Comparison of ENCODE assay signal across 34 cellular contexts in the genomic region with DNA sequence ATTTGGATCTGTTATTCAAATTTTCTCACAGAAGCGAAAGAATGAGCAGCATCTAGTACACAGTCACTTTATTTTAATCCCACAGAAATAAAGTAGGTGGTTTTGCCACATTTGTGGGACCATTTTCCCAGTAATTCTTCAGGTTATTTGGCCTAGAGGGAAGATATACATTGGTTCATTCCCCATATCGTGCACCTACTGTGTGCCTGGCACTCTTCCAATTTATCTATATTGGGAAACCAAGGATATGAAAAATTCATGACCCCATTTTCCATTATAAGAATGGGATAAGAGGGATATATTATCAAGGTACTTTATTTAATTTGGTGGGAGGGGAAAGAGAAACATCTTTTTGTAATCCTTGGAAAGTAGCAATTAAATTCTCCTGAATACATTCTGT.
"Had no signal": no experiment of that assay in that cellular context is flagged by ENCODE, and none has a peak within 500 bp of the region (broad histone marks: within the 10 kb centered on the region; RNA-seq: fewer than 3 reads in every experiment).

No MANE protein-coding gene starts in this region.

- DNase-seq: activated B cell treated with CpG ODN at 0.5 μM for 24 hours; activated CD4-positive, alpha-beta memory T cell treated with anti-CD3 and anti-CD28 coated beads for 36 hours; activated CD4-positive, alpha-beta T cell treated with anti-CD3 and anti-CD28 coated beads for 4 hours; activated CD4-positive, alpha-beta T cell treated with anti-CD3 and anti-CD28 coated beads, Interleukin-2, amount 10 ng/mL, durations not matched to agents 24 days and 14 days; activated CD4-positive, alpha-beta T cell treated with anti-CD3 and anti-CD28 coated beads, Interleukin-2, amount 50 U/mL, for 1 hour; activated CD4-positive, alpha-beta T cell treated with anti-CD3 and anti-CD28 coated beads, Interleukin-2, amount 50 U/mL, for 4 hours; activated CD4-positive, CD25-positive, alpha-beta regulatory T cell treated with anti-CD3 and anti-CD28 coated beads, Interleukin-2, amount 50 U/mL, for 72 hours; activated CD8-positive, alpha-beta memory T cell treated with anti-CD3 and anti-CD28 coated beads, Interleukin-2, amount 50 U/mL, for 4 hours; activated CD8-positive, alpha-beta T cell treated with anti-CD3 and anti-CD28 coated beads for 36 hours; activated effector memory CD4-positive, alpha-beta T cell treated with anti-CD3 and anti-CD28 coated beads, Interleukin-2, amount 50 U/mL, for 16 hours; activated gamma-delta T cell treated with Interleukin-2 at 50 U/mL for 16 hours; activated naive CD4-positive, alpha-beta T cell; activated naive CD4-positive, alpha-beta T cell treated with anti-CD3 and anti-CD28 coated beads for 36 hours; activated naive CD4-positive, alpha-beta T cell treated with anti-CD3 and anti-CD28 coated beads, Interleukin-2, amount 50 U/mL, for 16 hours; activated naive CD8-positive, alpha-beta T cell treated with anti-CD3 and anti-CD28 coated beads for 36 hours; activated T-cell treated with anti-CD3 and anti-CD28 coated beads for 4 hours; activated T-cell treated with anti-CD3 and anti-CD28 coated beads, Interleukin-2, amount 50 U/mL, for 1 hour; activated T-cell treated with anti-CD3 and anti-CD28 coated beads, Interleukin-2, amount 50 U/mL, for 48 hours; adrenal gland; amniotic stem cell; aorta; body of pancreas; brain microvascular endothelial cell; central memory CD4-positive, alpha-beta T cell; T-helper 2 cell; T-helper 9 cell had no signal

- FAIRE-seq: astrocyte, TTC549 had no signal

- H3K27me3 Mint-ChIP-seq: activated B cell treated with CpG ODN at 0.5 μM for 24 hours; activated CD4-positive, alpha-beta memory T cell treated with anti-CD3 and anti-CD28 coated beads for 36 hours; activated CD4-positive, alpha-beta T cell treated with anti-CD3 and anti-CD28 coated beads, Interleukin-2, amount 10 ng/mL, durations not matched to agents 24 days and 14 days; activated CD8-positive, alpha-beta T cell treated with anti-CD3 and anti-CD28 coated beads for 36 hours; activated naive CD8-positive, alpha-beta T cell treated with anti-CD3 and anti-CD28 coated beads for 36 hours; activated T-helper 17 cell treated with anti-CD3 and anti-CD28 coated beads, Interleukin-2, amount 50 U/mL, for 72 hours had no signal

- H3K27ac ChIP-seq: adrenal gland, body of pancreas, brain microvascular endothelial cell, breast epithelium, VCaP had no signal

- H3K27ac Mint-ChIP-seq: activated B cell treated with CpG ODN at 0.5 μM for 24 hours; activated CD4-positive, alpha-beta memory T cell treated with anti-CD3 and anti-CD28 coated beads for 36 hours; activated CD4-positive, alpha-beta T cell treated with anti-CD3 and anti-CD28 coated beads, Interleukin-2, amount 10 ng/mL, durations not matched to agents 24 days and 14 days; activated CD8-positive, alpha-beta T cell treated with anti-CD3 and anti-CD28 coated beads for 36 hours; activated naive CD4-positive, alpha-beta T cell treated with anti-CD3 and anti-CD28 coated beads for 36 hours; activated naive CD4-positive, alpha-beta T cell treated with anti-CD3 and anti-CD28 coated beads, Interleukin-2, amount 50 U/mL, for 72 hours; activated naive CD8-positive, alpha-beta T cell treated with anti-CD3 and anti-CD28 coated beads for 36 hours; activated T-helper 1 cell treated with anti-CD3 and anti-CD28 coated beads, Interleukin-12 subunit alpha, Interleukin-12 subunit beta, Interleukin-2, Interleukin-4 antibody, amounts not matched to agents 30 ng/mL and 10 ng/mL and 1 ng/mL, durations not matched to agents 14 hours and 24 hours and 36 hours; activated T-helper 17 cell treated with anti-CD3 and anti-CD28 coated beads, Interleukin-2, amount 50 U/mL, for 72 hours; T-helper 2 cell treated with Interferon-gamma antibody and Interleukin-4, amounts not matched to agents 5 μg/mL and 100 μg/mL, for 36 hours had no signal

- ATAC-seq: activated CD8-positive, alpha-beta T cell treated with anti-CD3 and anti-CD28 coated beads for 36 hours; activated naive CD4-positive, alpha-beta T cell treated with anti-CD3 and anti-CD28 coated beads, Interleukin-2, amount 50 U/mL, for 72 hours; activated T-helper 17 cell treated with anti-CD3 and anti-CD28 coated beads, Interleukin-2, amount 50 U/mL, for 72 hours; body of pancreas had no signal

- H3K36me3 ChIP-seq: breast epithelium had no signal

- H3K9me3 ChIP-seq: adrenal gland, body of pancreas, breast epithelium had no signal

- H3K9me3 Mint-ChIP-seq: activated B cell treated with CpG ODN at 0.5 μM for 24 hours; activated CD4-positive, alpha-beta memory T cell treated with anti-CD3 and anti-CD28 coated beads for 36 hours; activated CD4-positive, alpha-beta T cell treated with anti-CD3 and anti-CD28 coated beads, Interleukin-2, amount 10 ng/mL, durations not matched to agents 24 days and 14 days; activated CD8-positive, alpha-beta T cell treated with anti-CD3 and anti-CD28 coated beads for 36 hours; activated naive CD4-positive, alpha-beta T cell treated with anti-CD3 and anti-CD28 coated beads for 36 hours; activated naive CD4-positive, alpha-beta T cell treated with anti-CD3 and anti-CD28 coated beads, Interleukin-2, amount 50 U/mL, for 72 hours; activated naive CD8-positive, alpha-beta T cell treated with anti-CD3 and anti-CD28 coated beads for 36 hours; activated T-helper 1 cell treated with anti-CD3 and anti-CD28 coated beads, Interleukin-12 subunit alpha, Interleukin-12 subunit beta, Interleukin-2, Interleukin-4 antibody, amounts not matched to agents 30 ng/mL and 10 ng/mL and 1 ng/mL, durations not matched to agents 14 hours and 24 hours and 36 hours; activated T-helper 17 cell treated with anti-CD3 and anti-CD28 coated beads, Interleukin-2, amount 50 U/mL, for 72 hours; T-helper 2 cell treated with Interferon-gamma antibody and Interleukin-4, amounts not matched to agents 5 μg/mL and 100 μg/mL, for 36 hours had no signal

- H3K4me3 ChIP-seq: adrenal gland, body of pancreas, breast epithelium had no signal

- H3K36me3 Mint-ChIP-seq: activated naive CD4-positive, alpha-beta T cell treated with anti-CD3 and anti-CD28 coated beads, Interleukin-2, amount 50 U/mL, for 72 hours had no signal

- H3K4me1 ChIP-seq: adrenal gland, breast epithelium had no signal

- H3K4me3 Mint-ChIP-seq: activated B cell treated with CpG ODN at 0.5 μM for 24 hours; activated CD4-positive, alpha-beta memory T cell treated with anti-CD3 and anti-CD28 coated beads for 36 hours; activated CD4-positive, alpha-beta T cell treated with anti-CD3 and anti-CD28 coated beads, Interleukin-2, amount 10 ng/mL, durations not matched to agents 24 days and 14 days; activated CD8-positive, alpha-beta T cell treated with anti-CD3 and anti-CD28 coated beads for 36 hours; activated naive CD4-positive, alpha-beta T cell treated with anti-CD3 and anti-CD28 coated beads for 36 hours; activated naive CD8-positive, alpha-beta T cell treated with anti-CD3 and anti-CD28 coated beads for 36 hours; activated T-helper 1 cell treated with anti-CD3 and anti-CD28 coated beads, Interleukin-12 subunit alpha, Interleukin-12 subunit beta, Interleukin-2, Interleukin-4 antibody, amounts not matched to agents 30 ng/mL and 10 ng/mL and 1 ng/mL, durations not matched to agents 14 hours and 24 hours and 36 hours; activated T-helper 17 cell treated with anti-CD3 and anti-CD28 coated beads, Interleukin-2, amount 50 U/mL, for 72 hours; T-helper 2 cell treated with Interferon-gamma antibody and Interleukin-4, amounts not matched to agents 5 μg/mL and 100 μg/mL, for 36 hours had no signal

- H3K27me3 ChIP-seq: adrenal gland, body of pancreas, brain microvascular endothelial cell, breast epithelium had no signal
